19 cellular contexts compared by ENCODE assay signal in genomic region chr17:78403822-78404221, GRCh38. TPM values are rescaled to one million over a fixed set of nuclear protein-coding genes. Genes with fewer than 3 reads are reported as not detected.
A peak's percentile ranks its signal among the peaks of the same experiment; 100 is the strongest.
DNase-seq lines count a peak whose midpoint lies in the region; ATAC-seq and FAIRE-seq lines count a peak whose summit lies in the region.
"Had no signal": no experiment of that assay in that cellular context is flagged by ENCODE, and none has a peak within 500 bp of the region (broad histone marks: within the 10 kb centered on the region; RNA-seq: fewer than 3 reads in every experiment).

No MANE protein-coding gene starts in this region.

- H4K8ac ChIP-seq in mesenchymal stem cell (ENCODE audit: low read length): no peak overlapping the region

- H3K9ac ChIP-seq in mesenchymal stem cell (ENCODE audit: low read length): no peak overlapping the region

- no peak overlapping the region for H4K91ac ChIP-seq in mesenchymal stem cell (ENCODE audit: low read length)

- no peak overlapping the region for H2BK12ac ChIP-seq in mesenchymal stem cell (ENCODE audit: low read length in 2 of 2)

- no peak overlapping the region for H3K4me3 ChIP-seq in mesenchymal stem cell (ENCODE audit: insufficient read depth in 1 of 2, low read depth in 1 of 2, low read length in 2 of 2)

- H3K27me3 ChIP-seq in mesenchymal stem cell (ENCODE audit: control insufficient read depth in 1 of 2, insufficient read depth in 1 of 2, low read length in 2 of 2): no peaks in the 10 kb centered on the region

- H3K18ac ChIP-seq in mesenchymal stem cell (ENCODE audit: low read depth in 1 of 2, low read length in 2 of 2): no peak overlapping the region

- ATAC-seq in Right ventricle myocardium inferior: no peak
- ATAC-seq in Right ventricle myocardium superior (ENCODE audit: poor library complexity): no peak
- ATAC-seq in T-helper 17 cell: no peak
- ATAC-seq in HG03045 (IDR thresholded peaks at IDR 0.05; ENCODE audit: unreplicated experiment): no peak

- peaks cover 23% of the 10 kb centered on the region for H3K79me1 ChIP-seq in mesenchymal stem cell (replicated peaks; ENCODE audit: low read length, poor library complexity, severe bottlenecking)

- no peak overlapping the region for H2BK15ac ChIP-seq in mesenchymal stem cell (ENCODE audit: low read depth, poor library complexity, severe bottlenecking)

- no peak overlapping the region for H2BK5ac ChIP-seq in mesenchymal stem cell (ENCODE audit: low read depth, low read length, poor library complexity, severe bottlenecking)

- H3K4me3 Mint-ChIP-seq in T-helper 17 cell: no peak overlapping the region
- H3K4me3 Mint-ChIP-seq: B cell; CD4-positive, alpha-beta memory T cell; HFFc6 had no signal

- H3K36me3 ChIP-seq in mesenchymal stem cell (ENCODE audit: control insufficient read depth in 1 of 2, insufficient read depth in 2 of 2, low read depth in 1 of 2, low read length in 2 of 2): peaks cover 74 to 94% of the 10 kb centered on the region in 2 experiments

- H2AK5ac ChIP-seq in mesenchymal stem cell (ENCODE audit: low read length, severe bottlenecking): peak overlapping the region; percentile 27

- H3K23ac ChIP-seq in mesenchymal stem cell (ENCODE audit: low read length in 2 of 2): no peak overlapping the region

- DNase-seq in Right ventricle myocardium inferior (ENCODE audit: missing footprints) (peak; percentile 34), Right ventricle myocardium superior (no peak), T-helper 17 cell (no peak), mesenchymal stem cell (no peak), urothelium cell line (ENCODE audit: low spot score) (no peak), iPS-NIHi11 (ENCODE audit: low spot score) (no peak)
- DNase-seq: C1 segment of cervical spinal cord; CD4-positive, alpha-beta memory T cell; DMS79 treated with DMSO at 0.1 percent for 48 hours; EL; GOT3; HCEC 1CT; HFFc6 had no signal

- no peaks in the 10 kb centered on the region for H3K27me3 Mint-ChIP-seq in T-helper 17 cell
- H3K27me3 Mint-ChIP-seq: B cell; CD4-positive, alpha-beta memory T cell had no signal

- H3K27ac ChIP-seq in mesenchymal stem cell (ENCODE audit: low read length, poor library complexity, severe bottlenecking): no peak overlapping the region
- H3K27ac ChIP-seq: HL-60 had no signal

- H3K27ac Mint-ChIP-seq in T-helper 17 cell: peak overlapping the region; percentile 70
- H3K27ac Mint-ChIP-seq: B cell, HFFc6 had no signal

- 93% methylated on average over 14 of the region's 14 CpGs for WGBS in mesenchymal stem cell

- no peak overlapping the region for H3K4ac ChIP-seq in mesenchymal stem cell (ENCODE audit: low read depth in 1 of 2, low read length in 2 of 2)

- H3K14ac ChIP-seq in mesenchymal stem cell (ENCODE audit: low read length in 2 of 2): no peak overlapping the region

- H3K4me2 ChIP-seq in mesenchymal stem cell (ENCODE audit: low read length, poor library complexity, severe bottlenecking): no peak overlapping the region

- peaks cover 7% of the 10 kb centered on the region for H3K36me3 Mint-ChIP-seq in T-helper 17 cell (ENCODE audit: low read depth)

- intact Hi-C loops in Right ventricle myocardium inferior (cut with DNase I): no loop called here
- intact Hi-C loops in Right ventricle myocardium superior (cut with DNase I): no loop called here

- H2AFZ ChIP-seq in mesenchymal stem cell (ENCODE audit: low read depth, low read length): no peak overlapping the region

- H3K4me1 Mint-ChIP-seq in T-helper 17 cell: peaks cover 30% of the 10 kb centered on the region
- H3K4me1 Mint-ChIP-seq: B cell had no signal

- H3K4me1 ChIP-seq in mesenchymal stem cell (ENCODE audit: control insufficient read depth, insufficient read depth, low read depth, low read length): peaks cover 63% of the 10 kb centered on the region

- FAIRE-seq in urothelium cell line (lab: Jason Lieb, UNC): peak; percentile 84
- FAIRE-seq: A204.1, G401.6, GM12891 had no signal

- no peak overlapping the region for H2BK120ac ChIP-seq in mesenchymal stem cell (ENCODE audit: low read depth, low read length)

- no peaks in the 10 kb centered on the region for H3K9me3 ChIP-seq in T-helper 17 cell (ENCODE audit: control insufficient read depth, low read length, poor library complexity, severe bottlenecking)
- no peaks in the 10 kb centered on the region for H3K9me3 ChIP-seq in mesenchymal stem cell (ENCODE audit: control insufficient read depth, low read length)

RNA-seq across cellular contexts. Expression of gene PGS1, which starts 25.4 kb away (rescaled TPM):
- total RNA-seq in Right ventricle myocardium inferior: 16.7 TPM
- total RNA-seq in Right ventricle myocardium superior: 18.1 TPM
- 10 to 100 TPM; 47.5 to 54.9 TPM for total RNA-seq in T-helper 17 cell
- 21.8 TPM for polyA plus RNA-seq in mesenchymal stem cell (2013, experiment 1 of 2)
- 22.1 TPM for polyA plus RNA-seq in mesenchymal stem cell (2013, experiment 2 of 2)

RNA-seq across cellular contexts. Expression of gene SOCS3, which starts 43.9 kb away (rescaled TPM):
- total RNA-seq in Right ventricle myocardium inferior (12.2 TPM), Right ventricle myocardium superior (10.5 TPM), T-helper 17 cell (100 to 1,000 TPM; 119 to 197 TPM)
- 64.5 TPM for polyA plus RNA-seq in mesenchymal stem cell (2013, experiment 1 of 2)
- 62.3 TPM for polyA plus RNA-seq in mesenchymal stem cell (2013, experiment 2 of 2)
